ENCODE assay signal across 19 cellular contexts in the genomic region with DNA sequence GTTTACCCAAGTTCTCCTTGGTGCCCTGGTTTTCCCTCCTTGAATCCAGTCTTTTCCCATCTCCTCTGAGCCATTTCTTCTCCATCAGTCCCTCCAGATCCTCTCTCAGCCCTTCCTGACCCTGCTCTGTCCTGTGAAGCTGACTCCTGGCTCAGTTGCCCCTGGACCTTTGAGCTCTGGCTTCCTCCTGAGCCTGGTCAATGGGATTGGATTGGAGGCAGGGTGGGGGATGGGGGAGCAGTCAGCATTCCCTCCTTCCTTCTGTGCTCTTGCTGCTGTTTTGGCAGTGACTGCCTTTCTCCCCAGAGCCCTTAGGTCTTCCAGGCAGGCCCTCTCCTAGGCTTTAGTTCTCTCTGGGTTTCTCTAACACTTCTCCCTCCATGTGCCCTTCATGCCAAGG. TPM values are rescaled to one million over a fixed set of nuclear protein-coding genes. Genes with fewer than 3 reads are reported as not detected.
DNase-seq lines count a peak whose midpoint lies in the region; ATAC-seq and TF ChIP-seq lines count a peak whose summit lies in the region.
"Had no signal": no experiment of that assay in that cellular context is flagged by ENCODE, and none has a peak within 500 bp of the region (broad histone marks: within the 10 kb centered on the region; RNA-seq: fewer than 3 reads in every experiment).

No MANE protein-coding gene starts in this region.

- peak overlapping the region; percentile 67 for H4K91ac ChIP-seq in trophoblast cell (ENCODE audit: low read depth, low read length)

- TF ChIP-seq EP300 in SK-N-SH (IDR thresholded peaks at IDR 0.05; ENCODE audit: borderline replicate concordance in 1 of 2, low read depth in 1 of 2, low read length in 1 of 2): no peak

- peak overlapping the region; percentile 85 for H2BK12ac ChIP-seq in trophoblast cell (ENCODE audit: low read length)

- H2BK120ac ChIP-seq in trophoblast cell (ENCODE audit: insufficient read depth, low read length, poor library complexity): peak overlapping the region; percentile 72

- no peak overlapping the region for H4K12ac ChIP-seq in trophoblast cell (ENCODE audit: low read depth, low read length)

- H3K4me1 ChIP-seq in CD4-positive, CD25-positive, alpha-beta regulatory T cell (ENCODE audit: control insufficient read depth, insufficient read depth, low read length, poor library complexity, severe bottlenecking): peaks cover 16% of the 10 kb centered on the region
- peaks cover 31% of the 10 kb centered on the region for H3K4me1 ChIP-seq in HUES48 (ENCODE audit: control insufficient read depth, insufficient read depth, low read length)
- peaks cover 3% of the 10 kb centered on the region for H3K4me1 ChIP-seq in left ventricle myocardium inferior
- H3K4me1 ChIP-seq in trophoblast cell (ENCODE audit: control insufficient read depth in 1 of 2, insufficient read depth in 2 of 2, low read length in 2 of 2): peaks cover 32 to 35% of the 10 kb centered on the region in 2 experiments
- peaks cover 5 to 10% of the 10 kb centered on the region in 2 experiments; a peak in 2 of 4 replicates for H3K4me1 ChIP-seq in SK-N-SH (ENCODE audit: control insufficient read depth in 1 of 2, insufficient read depth in 2 of 2, low read depth in 1 of 2, low read length in 1 of 2)

- no peak for TF ChIP-seq RAD21 in SK-N-SH (IDR thresholded peaks at IDR 0.05; ENCODE audit: low read length)

- intact Hi-C loops in left ventricle myocardium inferior (cut with micrococcal nuclease): no loop called here

- H2AFZ ChIP-seq in trophoblast cell (ENCODE audit: insufficient read depth, low read length, poor library complexity): peak overlapping the region; percentile 15
- H2AFZ ChIP-seq in SK-N-SH (ENCODE audit: low read depth): no peak overlapping the region

- no peaks in the 10 kb centered on the region for H4K20me1 ChIP-seq in SK-N-SH (ENCODE audit: insufficient read depth)

- H3K9ac ChIP-seq in HUES48 (ENCODE audit: low read depth, low read length): 0 out of 2 replicates have a peak overlapping the region, but pooled peaks have one; percentile 37
- H3K9ac ChIP-seq in trophoblast cell (ENCODE audit: low read length): no peak overlapping the region
- no peak overlapping the region for H3K9ac ChIP-seq in SK-N-SH

- peak overlapping the region; percentile 4 for H3K4ac ChIP-seq in trophoblast cell (ENCODE audit: low read depth, low read length)

- H3K4me1 Mint-ChIP-seq in CD4-positive, CD25-positive, alpha-beta regulatory T cell: peaks cover 16 to 27% (median 21%) of the 10 kb centered on the region in 4 donors

- H3K23ac ChIP-seq in trophoblast cell (ENCODE audit: low read length): no peak overlapping the region

- H2AK5ac ChIP-seq in trophoblast cell (ENCODE audit: low read length): peak overlapping the region; percentile 91

- DNase-seq in CD4-positive, CD25-positive, alpha-beta regulatory T cell: no peak
- peak; percentile 21 for DNase-seq in left ventricle myocardium inferior
- DNase-seq in trophoblast cell: no peak
- DNase-seq in SK-N-SH: no peak
- DNase-seq in AG08396 (ENCODE audit: low spot score): no peak
- DNase-seq: activated CD4-positive, alpha-beta memory T cell treated with anti-CD3 and anti-CD28 coated beads, Interleukin-2, amount 10 ng/mL, durations not matched to agents 7 days and 5 days; activated T-cell treated with anti-CD3 and anti-CD28 coated beads, Interleukin-2, amount 50 U/mL, for 48 hours; DMS153; glutamatergic neuron; islet precursor cell; NCI-H1436; NCI-H82 had no signal

- H3K79me2 ChIP-seq in trophoblast cell (ENCODE audit: control insufficient read depth, insufficient read depth, low read length, poor library complexity) (peaks cover 3% of the 10 kb centered on the region), SK-N-SH (ENCODE audit: insufficient read depth) (no peaks in the 10 kb centered on the region)

- H3K9me3 Mint-ChIP-seq in CD4-positive, CD25-positive, alpha-beta regulatory T cell: no peaks in the 10 kb centered on the region
- H3K9me3 Mint-ChIP-seq: activated CD4-positive, alpha-beta memory T cell treated with anti-CD3 and anti-CD28 coated beads, Interleukin-2, amount 10 ng/mL, durations not matched to agents 7 days and 5 days; neural crest cell had no signal

- no peaks in the 10 kb centered on the region for H3K9me3 ChIP-seq in CD4-positive, CD25-positive, alpha-beta regulatory T cell (ENCODE audit: control insufficient read depth in 2 of 2, low read length in 2 of 2)
- H3K9me3 ChIP-seq in HUES48 (ENCODE audit: control insufficient read depth, insufficient read depth, low read length) (no peaks in the 10 kb centered on the region), left ventricle myocardium inferior (replicated peaks) (no peaks in the 10 kb centered on the region), trophoblast cell (ENCODE audit: insufficient read depth, low read depth, low read length) (no peaks in the 10 kb centered on the region), SK-N-SH (no peaks in the 10 kb centered on the region)
- H3K9me3 ChIP-seq: esophagus muscularis mucosa, suprapubic skin had no signal

- H3K4me2 ChIP-seq in trophoblast cell (ENCODE audit: low read length): peak overlapping the region; percentile 45
- no peak overlapping the region for H3K4me2 ChIP-seq in SK-N-SH

- H3K4me3 Mint-ChIP-seq in CD4-positive, CD25-positive, alpha-beta regulatory T cell: no peak overlapping the region
- H3K4me3 Mint-ChIP-seq: activated CD4-positive, alpha-beta memory T cell treated with anti-CD3 and anti-CD28 coated beads, Interleukin-2, amount 10 ng/mL, durations not matched to agents 7 days and 5 days; activated naive CD8-positive, alpha-beta T cell; B cell; neural crest cell had no signal

- peaks cover 9% of the 10 kb centered on the region for H3K27me3 Mint-ChIP-seq in CD4-positive, CD25-positive, alpha-beta regulatory T cell
- H3K27me3 Mint-ChIP-seq: activated naive CD8-positive, alpha-beta T cell had no signal

- no peak for ATAC-seq in CD4-positive, CD25-positive, alpha-beta regulatory T cell (ENCODE audit: low read depth in 2 of 2)
- no peak for ATAC-seq in GM21737 (IDR thresholded peaks at IDR 0.05; ENCODE audit: unreplicated experiment)

- peak overlapping the region; percentile 57 for H4K8ac ChIP-seq in trophoblast cell (ENCODE audit: low read depth, low read length)

- no peak overlapping the region for H3K27ac ChIP-seq in CD4-positive, CD25-positive, alpha-beta regulatory T cell (ENCODE audit: insufficient read depth, low read length, poor library complexity, severe bottlenecking)
- H3K27ac ChIP-seq in HUES48 (ENCODE audit: low read depth, low read length) (no peak overlapping the region), left ventricle myocardium inferior (replicated peaks) (no peak overlapping the region), trophoblast cell (ENCODE audit: low read depth, low read length) (no peak overlapping the region), SK-N-SH (ENCODE audit: low read depth in 2 of 2, low read length in 1 of 2) (no peak overlapping the region)
- H3K27ac ChIP-seq: esophagus muscularis mucosa, suprapubic skin had no signal

- H3K18ac ChIP-seq in trophoblast cell (ENCODE audit: low read length): peak overlapping the region; percentile 28

- no peaks in the 10 kb centered on the region for H3K9me2 ChIP-seq in SK-N-SH

- H3K14ac ChIP-seq in trophoblast cell (ENCODE audit: low read length): peak overlapping the region; percentile 76

- POLR2A ChIA-PET in SK-N-SH (lab: Yijun Ruan, JAX): no interaction called here

- no peak for TF ChIP-seq CTCF in left ventricle myocardium inferior (IDR thresholded peaks at IDR 0.05; ENCODE audit: borderline replicate concordance)
- no peak for TF ChIP-seq CTCF in SK-N-SH (IDR thresholded peaks at IDR 0.05)

- no peaks in the 10 kb centered on the region for H3K27me3 ChIP-seq in CD4-positive, CD25-positive, alpha-beta regulatory T cell (ENCODE audit: control insufficient read depth, insufficient read depth, low read length)
- H3K27me3 ChIP-seq in HUES48 (ENCODE audit: control insufficient read depth, insufficient read depth, low read length) (no peaks in the 10 kb centered on the region), left ventricle myocardium inferior (ENCODE audit: low read depth) (peaks cover 40% of the 10 kb centered on the region), trophoblast cell (ENCODE audit: insufficient read depth, low read length) (no peaks in the 10 kb centered on the region), SK-N-SH (ENCODE audit: insufficient read depth) (no peaks in the 10 kb centered on the region)
- H3K27me3 ChIP-seq: esophagus muscularis mucosa, suprapubic skin had no signal

- H3K4me3 ChIP-seq in CD4-positive, CD25-positive, alpha-beta regulatory T cell (ENCODE audit: low read depth, low read length): no peak overlapping the region
- no peak overlapping the region for H3K4me3 ChIP-seq in HUES48 (ENCODE audit: low read depth, low read length)
- no peak overlapping the region for H3K4me3 ChIP-seq in left ventricle myocardium inferior
- H3K4me3 ChIP-seq in trophoblast cell (ENCODE audit: low read depth, low read length): no peak overlapping the region
- H3K4me3 ChIP-seq in SK-N-SH (ENCODE audit: low read depth in 2 of 2, low read length in 1 of 2): no peak overlapping the region
- H3K4me3 ChIP-seq: esophagus muscularis mucosa, suprapubic skin had no signal

- H3K27ac Mint-ChIP-seq in CD4-positive, CD25-positive, alpha-beta regulatory T cell: peak overlapping the region in 2 of 3 donors; percentile 31 to 37
- H3K27ac Mint-ChIP-seq: activated CD4-positive, alpha-beta memory T cell treated with anti-CD3 and anti-CD28 coated beads, Interleukin-2, amount 10 ng/mL, durations not matched to agents 7 days and 5 days; activated naive CD8-positive, alpha-beta T cell; B cell had no signal

- peak overlapping the region; percentile 45 for H2BK5ac ChIP-seq in trophoblast cell (ENCODE audit: low read depth, low read length, poor library complexity)

- H3F3A ChIP-seq in SK-N-SH (replicated peaks; ENCODE audit: insufficient read depth): no peaks in the 10 kb centered on the region

- H3K36me3 Mint-ChIP-seq in CD4-positive, CD25-positive, alpha-beta regulatory T cell: no peaks in the 10 kb centered on the region

- H3K79me1 ChIP-seq in trophoblast cell (ENCODE audit: low read length): peaks cover 26% of the 10 kb centered on the region

- H3K36me3 ChIP-seq in CD4-positive, CD25-positive, alpha-beta regulatory T cell (ENCODE audit: control insufficient read depth, insufficient read depth, low read length): no peaks in the 10 kb centered on the region
- H3K36me3 ChIP-seq in HUES48 (ENCODE audit: control insufficient read depth, insufficient read depth, low read length) (no peaks in the 10 kb centered on the region), left ventricle myocardium inferior (no peaks in the 10 kb centered on the region), trophoblast cell (ENCODE audit: control insufficient read depth in 1 of 2, insufficient read depth in 2 of 2, low read length in 2 of 2) (peaks cover 2 to 3% of the 10 kb centered on the region in 2 experiments), SK-N-SH (replicated peaks in 1 of 2; ENCODE audit: control insufficient read depth in 1 of 2, insufficient read depth in 2 of 2, low read length in 1 of 2) (no peaks in the 10 kb centered on the region)
- H3K36me3 ChIP-seq: esophagus muscularis mucosa, suprapubic skin had no signal

- CTCF ChIA-PET in SK-N-SH (lab: Yijun Ruan, JAX): no interaction called here

RNA-seq across cellular contexts. Expression of a gene that starts 2.4 kb away (rescaled TPM):
- total RNA-seq in CD4-positive, CD25-positive, alpha-beta regulatory T cell: not detected
- not detected for polyA plus RNA-seq in CD4-positive, CD25-positive, alpha-beta regulatory T cell
- 0.11 TPM for total RNA-seq in left ventricle myocardium inferior
- polyA plus RNA-seq in trophoblast cell (2013): 9.4 and 10.8 TPM in 2 replicates
- polyA plus RNA-seq in SK-N-SH (2012; rRNA removed): 0.64 and 0.86 TPM in 2 replicates
- polyA plus RNA-seq in SK-N-SH (2012; cell fraction: cytosol; rRNA removed): 0.73 and 0.75 TPM in 2 replicates
- polyA plus RNA-seq in SK-N-SH (2012; cell fraction: nucleus; rRNA removed): 0.23 and 0.77 TPM in 2 replicates
- total RNA-seq: B cell, neural crest cell had no signal
